Comparison of ENCODE assay signal across 14 cellular contexts in the genomic region with DNA sequence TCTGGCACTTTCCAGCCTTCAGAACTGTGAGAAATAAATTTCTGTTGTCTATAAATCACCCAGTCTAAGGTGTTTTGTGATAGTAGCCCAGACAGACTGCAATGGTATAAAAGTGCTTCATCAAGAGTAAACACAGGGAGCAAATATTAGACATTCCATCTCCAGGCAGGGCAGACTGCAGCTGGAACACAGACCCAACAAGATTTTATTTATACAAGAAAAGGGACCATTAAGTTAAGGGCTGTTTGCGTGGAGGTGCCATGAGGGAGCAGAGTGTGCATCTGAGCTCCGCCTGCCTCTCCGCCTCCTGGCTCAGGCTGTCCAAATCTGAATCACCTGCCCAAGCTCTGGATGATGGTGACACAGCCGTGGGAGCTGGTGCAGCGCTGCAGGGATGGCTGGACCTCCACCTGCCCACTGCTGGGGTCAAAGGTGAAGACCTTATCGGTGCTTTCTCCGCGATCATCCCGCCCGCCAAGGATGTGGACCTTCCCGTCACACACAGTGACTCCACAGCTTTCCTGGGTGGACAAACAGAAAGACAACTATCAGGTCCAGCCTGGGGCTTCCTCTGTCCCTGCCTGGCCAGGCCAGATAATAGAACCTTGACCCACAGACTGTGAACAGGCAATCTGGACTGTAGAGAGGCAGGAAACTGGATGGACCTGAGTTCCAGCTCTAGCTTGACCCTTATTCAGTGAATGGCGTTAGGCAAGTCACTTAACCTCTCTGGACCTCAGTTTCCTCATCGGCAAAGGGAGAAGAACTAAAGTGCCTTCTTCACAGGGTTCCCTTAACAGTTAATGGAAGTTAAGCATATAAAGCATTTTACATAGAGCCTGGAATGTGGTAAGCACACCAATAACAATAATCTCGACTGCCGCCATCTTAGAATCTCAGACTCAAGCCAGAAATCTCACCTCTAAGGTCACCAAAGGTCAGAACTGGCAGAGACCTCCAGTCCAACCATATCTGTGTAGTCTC. TPM values are rescaled to one million over a fixed set of nuclear protein-coding genes. Genes with fewer than 3 reads are reported as not detected.
DNase-seq lines count a peak whose midpoint lies in the region; ATAC-seq and TF ChIP-seq lines count a peak whose summit lies in the region.
"Had no signal": no experiment of that assay in that cellular context is flagged by ENCODE, and none has a peak within 500 bp of the region (broad histone marks: within the 10 kb centered on the region; RNA-seq: fewer than 3 reads in every experiment).

No MANE protein-coding gene starts in this region.

- no peaks in the 10 kb centered on the region for H3K27me3 Mint-ChIP-seq in activated CD8-positive, alpha-beta T cell treated with anti-CD3 and anti-CD28 coated beads, Interleukin-2, amount 10 ng/mL, durations not matched to agents 7 days and 5 days (ENCODE audit: low read depth)
- H3K27me3 Mint-ChIP-seq in activated CD8-positive, alpha-beta T cell treated with anti-CD3 and anti-CD28 coated beads for 36 hours = no peaks in the 10 kb centered on the region
- peaks cover 3% of the 10 kb centered on the region for H3K27me3 Mint-ChIP-seq in type B pancreatic cell
- no peaks in the 10 kb centered on the region for H3K27me3 Mint-ChIP-seq in natural killer cell (ENCODE audit: low read depth in 2 of 2)

- H3K4me1 Mint-ChIP-seq in activated CD8-positive, alpha-beta T cell treated with anti-CD3 and anti-CD28 coated beads, Interleukin-2, amount 10 ng/mL, durations not matched to agents 7 days and 5 days (ENCODE audit: low read depth) = no peaks in the 10 kb centered on the region
- H3K4me1 Mint-ChIP-seq in activated CD8-positive, alpha-beta T cell treated with anti-CD3 and anti-CD28 coated beads for 36 hours (ENCODE audit: low read depth) = no peaks in the 10 kb centered on the region
- H3K4me1 Mint-ChIP-seq in type B pancreatic cell (ENCODE audit: unreplicated experiment) (peaks cover 18% of the 10 kb centered on the region), natural killer cell (no peaks in the 10 kb centered on the region)

- H3K27ac ChIP-seq in Panc1 (ENCODE audit: low read length) = peak overlapping the region; percentile 55; the same call in 1 of the 2 replicates
- H3K27ac ChIP-seq: suprapubic skin had no signal

- H3K27ac Mint-ChIP-seq in activated CD8-positive, alpha-beta T cell treated with anti-CD3 and anti-CD28 coated beads, Interleukin-2, amount 10 ng/mL, durations not matched to agents 7 days and 5 days = peak overlapping the region; percentile 26
- no peak overlapping the region for H3K27ac Mint-ChIP-seq in activated CD8-positive, alpha-beta T cell treated with anti-CD3 and anti-CD28 coated beads for 36 hours
- H3K27ac Mint-ChIP-seq in type B pancreatic cell = peak overlapping the region; percentile 80
- H3K27ac Mint-ChIP-seq in natural killer cell = no peak overlapping the region

- H3K36me3 ChIP-seq in Panc1 (ENCODE audit: control insufficient read depth, insufficient read depth, low read length) = no peaks in the 10 kb centered on the region

- no peak overlapping the region for H3K4me3 Mint-ChIP-seq in activated CD8-positive, alpha-beta T cell treated with anti-CD3 and anti-CD28 coated beads, Interleukin-2, amount 10 ng/mL, durations not matched to agents 7 days and 5 days
- no peak overlapping the region for H3K4me3 Mint-ChIP-seq in activated CD8-positive, alpha-beta T cell treated with anti-CD3 and anti-CD28 coated beads for 36 hours
- H3K4me3 Mint-ChIP-seq in type B pancreatic cell (no peak overlapping the region), natural killer cell (no peak overlapping the region)

- DNase-seq in activated CD8-positive, alpha-beta T cell treated with anti-CD3 and anti-CD28 coated beads, Interleukin-2, amount 10 ng/mL, durations not matched to agents 7 days and 5 days = no peak
- no peak for DNase-seq in activated CD8-positive, alpha-beta T cell treated with anti-CD3 and anti-CD28 coated beads for 36 hours
- DNase-seq in Panc1 (ENCODE audit: low read depth, low spot score) (no peak), left lobe of liver (ENCODE audit: low spot score) (no peak), type B pancreatic cell (ENCODE audit: extremely low spot score, unreplicated experiment) (no peak), natural killer cell (no peak), UCSD-AML1 (lab: John Stamatoyannopoulos, UW; ENCODE audit: unreplicated experiment) (no peak), midbrain (lab: John Stamatoyannopoulos, UW) (no peak)
- DNase-seq: activated CD8-positive, alpha-beta memory T cell treated with anti-CD3 and anti-CD28 coated beads, Interleukin-2, amount 50 U/mL, for 48 hours; EL; hippocampal formation; mesendoderm; retina had no signal

- no peaks in the 10 kb centered on the region for H3K9me3 ChIP-seq in Panc1 (ENCODE audit: control insufficient read depth, insufficient read depth, low read depth, low read length)
- H3K9me3 ChIP-seq: suprapubic skin had no signal

- CTCF ChIA-PET in activated CD8-positive, alpha-beta T cell treated with anti-CD3 and anti-CD28 coated beads, Interleukin-2, amount 10 ng/mL, durations not matched to agents 7 days and 5 days (lab: Charles Lee) = no interaction called here
- CTCF ChIA-PET in activated CD8-positive, alpha-beta T cell treated with anti-CD3 and anti-CD28 coated beads for 36 hours (lab: Charles Lee) = interaction anchor here (1.0 to 2.2 kb wide), 2 partner anchors 15 to 33 kb away, joined by 3 to 9 read pairs; no protein-coding TSS in a partner anchor
- CTCF ChIA-PET in Panc1 (lab: Charles Lee) = interaction anchor here (0.6 kb wide), 1 partner anchor 31 kb away, joined by 3 read pairs; no protein-coding TSS in a partner anchor

- POLR2A ChIA-PET in activated CD8-positive, alpha-beta T cell treated with anti-CD3 and anti-CD28 coated beads, Interleukin-2, amount 10 ng/mL, durations not matched to agents 7 days and 5 days (lab: Charles Lee) = interaction anchor here (0.6 kb wide), 1 partner anchor 111 kb away, joined by 3 read pairs; no protein-coding TSS in a partner anchor
- POLR2A ChIA-PET in activated CD8-positive, alpha-beta T cell treated with anti-CD3 and anti-CD28 coated beads for 36 hours (lab: Charles Lee) = interaction anchor here (1.2 to 5.6 kb wide), 3 partner anchors 12 to 22 kb away, joined by 3 to 32 read pairs (median 6); a partner anchor contains a TSS
- POLR2A ChIA-PET in Panc1 (lab: Charles Lee) = interaction anchor here (0.6 kb wide), 1 partner anchor 658 kb away, joined by 3 read pairs; no protein-coding TSS in a partner anchor

- intact Hi-C loops in activated CD8-positive, alpha-beta T cell treated with anti-CD3 and anti-CD28 coated beads for 36 hours (cut with micrococcal nuclease) = no loop called here
- intact Hi-C loops in Panc1 (cut with micrococcal nuclease; ENCODE audit: unreplicated experiment) = no loop called here
- intact Hi-C loops in natural killer cell (cut with micrococcal nuclease) = no loop called here

- TF ChIP-seq CTCF in activated CD8-positive, alpha-beta T cell treated with anti-CD3 and anti-CD28 coated beads for 36 hours (IDR thresholded peaks at IDR 0.05) = no peak
- no peak for TF ChIP-seq CTCF in Panc1 (IDR thresholded peaks at IDR 0.05)
- no peak for TF ChIP-seq CTCF in type B pancreatic cell (conservative IDR thresholded peaks at IDR 0.05)
- no peak for TF ChIP-seq CTCF in natural killer cell (IDR thresholded peaks at IDR 0.05)

- H3K9me3 Mint-ChIP-seq in activated CD8-positive, alpha-beta T cell treated with anti-CD3 and anti-CD28 coated beads, Interleukin-2, amount 10 ng/mL, durations not matched to agents 7 days and 5 days (ENCODE audit: insufficient read depth) = no peaks in the 10 kb centered on the region
- no peaks in the 10 kb centered on the region for H3K9me3 Mint-ChIP-seq in activated CD8-positive, alpha-beta T cell treated with anti-CD3 and anti-CD28 coated beads for 36 hours
- H3K9me3 Mint-ChIP-seq in type B pancreatic cell = no peaks in the 10 kb centered on the region
- H3K9me3 Mint-ChIP-seq in natural killer cell = no peaks in the 10 kb centered on the region

- H3K36me3 Mint-ChIP-seq in activated CD8-positive, alpha-beta T cell treated with anti-CD3 and anti-CD28 coated beads, Interleukin-2, amount 10 ng/mL, durations not matched to agents 7 days and 5 days (ENCODE audit: low read depth) = peaks cover 3% of the 10 kb centered on the region
- no peaks in the 10 kb centered on the region for H3K36me3 Mint-ChIP-seq in activated CD8-positive, alpha-beta T cell treated with anti-CD3 and anti-CD28 coated beads for 36 hours (ENCODE audit: low read depth)
- H3K36me3 Mint-ChIP-seq in type B pancreatic cell (peaks cover 10% of the 10 kb centered on the region), natural killer cell (no peaks in the 10 kb centered on the region)

- H3K27me3 ChIP-seq in Panc1 (ENCODE audit: control insufficient read depth, insufficient read depth, low read length) = no peaks in the 10 kb centered on the region
- H3K27me3 ChIP-seq: suprapubic skin had no signal

- no peak overlapping the region for H3K4me3 ChIP-seq in Panc1 (ENCODE audit: low read depth in 2 of 2, low read length in 2 of 2)
- H3K4me3 ChIP-seq: suprapubic skin had no signal

- peaks cover 18% of the 10 kb centered on the region for H3K4me1 ChIP-seq in Panc1 (ENCODE audit: control insufficient read depth, insufficient read depth, low read length)
- H3K4me1 ChIP-seq: suprapubic skin had no signal

- BruUV-seq in Panc1 (replicated peaks; lab: Mats Ljungman, UMichigan) = no TSS peak

- ATAC-seq in activated CD8-positive, alpha-beta T cell treated with anti-CD3 and anti-CD28 coated beads, Interleukin-2, amount 10 ng/mL, durations not matched to agents 7 days and 5 days = no peak
- no peak for ATAC-seq in activated CD8-positive, alpha-beta T cell treated with anti-CD3 and anti-CD28 coated beads for 36 hours
- peak; percentile 22; the same call in 1 of the 2 replicates for ATAC-seq in Panc1
- ATAC-seq in left lobe of liver = peak; percentile 75
- ATAC-seq in natural killer cell = no peak

- in situ Hi-C loops in Panc1 (cut with HindIII; ENCODE audit: low pct_unique_long_range_greater_than_20kb, low sequenced_read_pairs) = no loop called here

RNA-seq across cellular contexts. Expression of a gene that starts 10.5 kb away (rescaled TPM):
- total RNA-seq in activated CD8-positive, alpha-beta T cell treated with anti-CD3 and anti-CD28 coated beads, Interleukin-2, amount 10 ng/mL, durations not matched to agents 7 days and 5 days = under 1 TPM; 0.26 to 0.31 TPM
- total RNA-seq in activated CD8-positive, alpha-beta T cell treated with anti-CD3 and anti-CD28 coated beads for 36 hours = under 1 TPM; 0.16 to 0.77 TPM
- total RNA-seq in Panc1 (2021; ENCODE audit: unreplicated experiment) = 10.9 TPM
- polyA plus RNA-seq in Panc1 (2012; ENCODE audit: insufficient read length) = 18.9 TPM
- not detected for total RNA-seq in left lobe of liver
- 0.67 and 1.6 TPM in 2 replicates for total RNA-seq in type B pancreatic cell (ENCODE audit: low replicate concordance)
- under 1 TPM; 0.40 to 0.93 (median 0.54) TPM for total RNA-seq in natural killer cell

RNA-seq across cellular contexts. Expression of a gene that starts 23.2 kb away (rescaled TPM):
- 1,000 to 10,000 TPM; 2,820 to 2,871 TPM for total RNA-seq in activated CD8-positive, alpha-beta T cell treated with anti-CD3 and anti-CD28 coated beads, Interleukin-2, amount 10 ng/mL, durations not matched to agents 7 days and 5 days
- total RNA-seq in activated CD8-positive, alpha-beta T cell treated with anti-CD3 and anti-CD28 coated beads for 36 hours = 1,000 to 10,000 TPM; 4,906 to 4,954 TPM
- total RNA-seq in Panc1 (2021; ENCODE audit: unreplicated experiment) (2,945 TPM), left lobe of liver (474 TPM), type B pancreatic cell (ENCODE audit: low replicate concordance) (3,170 and 3,442 TPM in 2 replicates), natural killer cell (1,000 to 10,000 TPM; 2,027 to 2,376 (median 2,290) TPM)
- polyA plus RNA-seq in Panc1 (2012; ENCODE audit: insufficient read length) = 2,908 TPM

Comparison
In these comparisons a context has a peak if more than half of its experiments do, and no peak if none do; other contexts are left out.
1. H3K27ac Mint-ChIP-seq: peak in activated CD8-positive, alpha-beta T cell treated with anti-CD3 and anti-CD28 coated beads, Interleukin-2, amount 10 ng/mL, durations not matched to agents 7 days and 5 days (single experiment) and type B pancreatic cell (single experiment); none in activated CD8-positive, alpha-beta T cell treated with anti-CD3 and anti-CD28 coated beads for 36 hours (single experiment) and natural killer cell (0 of 2).
2. ATAC-seq: peak in Panc1 (single experiment) and left lobe of liver (single experiment); none in activated CD8-positive, alpha-beta T cell treated with anti-CD3 and anti-CD28 coated beads, Interleukin-2, amount 10 ng/mL, durations not matched to agents 7 days and 5 days (single experiment), activated CD8-positive, alpha-beta T cell treated with anti-CD3 and anti-CD28 coated beads for 36 hours (single experiment) and natural killer cell (0 of 3).